Comparison of ENCODE assay signal across 19 cellular contexts in the genomic region with DNA sequence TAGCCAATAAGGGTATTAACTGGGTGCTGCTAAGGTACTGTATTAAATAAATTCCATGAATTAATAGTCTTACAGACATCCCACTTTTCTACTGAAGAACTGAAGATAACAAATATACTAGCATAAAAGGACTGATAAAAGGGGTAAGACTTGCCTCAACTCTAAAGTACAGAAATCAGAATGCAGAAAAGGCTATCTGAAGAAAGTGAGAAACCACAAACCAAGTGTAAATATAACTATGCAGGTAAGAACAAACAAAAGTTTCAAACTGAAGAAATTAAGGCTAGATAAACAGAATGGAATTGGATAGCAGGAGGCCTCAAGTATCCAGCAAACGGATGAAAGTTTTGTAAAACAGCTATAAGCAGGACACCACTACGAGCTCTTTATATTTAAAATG. TPM values are rescaled to one million over a fixed set of nuclear protein-coding genes. Genes with fewer than 3 reads are reported as not detected.
DNase-seq lines count a peak whose midpoint lies in the region; ATAC-seq, FAIRE-seq and TF ChIP-seq lines count a peak whose summit lies in the region.
"Had no signal": no experiment of that assay in that cellular context is flagged by ENCODE, and none has a peak within 500 bp of the region (broad histone marks: within the 10 kb centered on the region; RNA-seq: fewer than 3 reads in every experiment).

No MANE protein-coding gene starts in this region.

- H2AFZ ChIP-seq in MM.1S (ENCODE audit: low read length), result no peak overlapping the region
- H2AFZ ChIP-seq: PC-9 had no signal

- peaks cover 2% of the 10 kb centered on the region; the same call in 1 of the 2 replicates for H3K79me2 ChIP-seq in MM.1S (ENCODE audit: low read length)

- H3K9me3 ChIP-seq in MM.1S (replicated peaks; ENCODE audit: insufficient read depth, low read length), result no peaks in the 10 kb centered on the region
- H3K9me3 ChIP-seq: A549 had no signal

- no peak overlapping the region for H3K9ac ChIP-seq in MM.1S (ENCODE audit: low read length)

- DNase-seq in GM19239 (ENCODE audit: insufficient read length, low spot score) (no peak), MM.1S (peak; percentile 8), 8988T (no peak), dorsolateral prefrontal cortex (no peak)
- DNase-seq in stimulated activated CD8-positive, alpha-beta memory T cell treated with anti-CD3 and anti-CD28 coated beads, Interleukin-4, amount 100 ng/mL, for 48 hours, result no peak
- DNase-seq: C1 segment of cervical spinal cord, DND-41, GOT3, NCI-H1092, NCI-H146, NCI-H2081, NCI-H510A, NCI-H82, PC-9 had no signal

- H3K27me3 ChIP-seq in MM.1S (replicated peaks; ENCODE audit: insufficient read depth, low read length), result no peaks in the 10 kb centered on the region
- H3K27me3 ChIP-seq in dorsolateral prefrontal cortex, result no peaks in the 10 kb centered on the region

- H3K4me1 ChIP-seq in MM.1S (ENCODE audit: low read length), result peaks cover 7% of the 10 kb centered on the region; the same call in 1 of the 2 replicates

- intact Hi-C loops in dorsolateral prefrontal cortex (cut with DNase I), result no loop called here

- TF ChIP-seq CTCF in MM.1S (IDR thresholded peaks at IDR 0.05; ENCODE audit: low read length), result no peak
- TF ChIP-seq CTCF in dorsolateral prefrontal cortex (IDR thresholded peaks at IDR 0.05 in 54 of 56, conservative IDR thresholded peaks at IDR 0.05 in 2 of 56; ENCODE audit: low read depth in 1 of 56, partially characterized antibody in 56 of 56), result no peak

- H4K20me1 ChIP-seq in MM.1S (ENCODE audit: insufficient read depth, low read length), result no peaks in the 10 kb centered on the region

- H3K36me3 ChIP-seq in MM.1S (replicated peaks; ENCODE audit: insufficient read depth, low read length), result no peaks in the 10 kb centered on the region

- peak; percentile 80 for FAIRE-seq in GM19239 (lab: Jason Lieb, UNC)
- FAIRE-seq: A549, G401.6, HepG2 had no signal

- H3K4me3 ChIP-seq in MM.1S (ENCODE audit: low read length), result no peak overlapping the region
- H3K4me3 ChIP-seq in dorsolateral prefrontal cortex, result no peak overlapping the region
- H3K4me3 ChIP-seq: A549, PC-9 had no signal

- peak overlapping the region; percentile 4 for H3K4me2 ChIP-seq in MM.1S (ENCODE audit: low read depth, low read length)
- H3K4me2 ChIP-seq: A549, PC-9 had no signal

- no peaks in the 10 kb centered on the region for H3F3A ChIP-seq in MM.1S (ENCODE audit: insufficient read depth, low read length)

- H3K9me2 ChIP-seq in MM.1S (replicated peaks; ENCODE audit: insufficient read depth, low read length), result no peaks in the 10 kb centered on the region

- peak; percentile 57 for ATAC-seq in GM18498 (IDR thresholded peaks at IDR 0.05; ENCODE audit: unreplicated experiment)
- peak; percentile 46 for ATAC-seq in HG02642 (IDR thresholded peaks at IDR 0.05; ENCODE audit: poor library complexity, unreplicated experiment)
- ATAC-seq: A549, HepG2 had no signal

- no peak overlapping the region for H3K27ac ChIP-seq in MM.1S (ENCODE audit: low read length)
- H3K27ac ChIP-seq in dorsolateral prefrontal cortex, result no peak overlapping the region
- H3K27ac ChIP-seq: A549, PC-9 had no signal

RNA-seq across cellular contexts. Expression of a gene that starts 29.5 kb away (rescaled TPM):
- 100 to 1,000 TPM in 2 of 120 experiments, 10 to 100 TPM in 118; 50.9 to 101 (median 80.2) TPM for total RNA-seq in dorsolateral prefrontal cortex
